ENCODE assay signal across 8 cellular contexts in genomic region chr10:73874267-73875138, GRCh38. TPM values are rescaled to one million over a fixed set of nuclear protein-coding genes. Genes with fewer than 3 reads are reported as not detected.
DNase-seq lines count a peak whose midpoint lies in the region; ATAC-seq, FAIRE-seq and TF ChIP-seq lines count a peak whose summit lies in the region.

Gene CAMK2G, minus strand, starts transcription at chr10:73874555. Its CDS starts 94 bp downstream, at chr10:73874461.

- H3K9me3 Mint-ChIP-seq in central memory CD8-positive, alpha-beta T cell, result no peaks in the 10 kb centered on the region

- peak within 1 kb of the TSS; percentile 41 to 71 for H3K4me3 ChIP-seq in kidney (ENCODE audit: low read length in 2 of 2)

- H3K36me3 ChIP-seq in kidney (ENCODE audit: control insufficient read depth in 1 of 2, insufficient read depth in 2 of 2, low read length in 2 of 2), result peaks cover 0 to 1% of the 10 kb centered on the region in 2 donors

- FAIRE-seq in kidney (lab: Jason Lieb, UNC), result no peak

- H3K4me1 ChIP-seq in kidney (ENCODE audit: control insufficient read depth in 1 of 2, insufficient read depth in 1 of 2, low read depth in 1 of 2, low read length in 2 of 2), result peaks cover 0 to 11% of the 10 kb centered on the region in 2 donors

- H3K4me3 Mint-ChIP-seq in central memory CD8-positive, alpha-beta T cell, result peak within 1 kb of the TSS; percentile 79

- H3K27me3 Mint-ChIP-seq in central memory CD8-positive, alpha-beta T cell, result no peaks in the 10 kb centered on the region

- peak within 1 kb of the TSS in 1 of 2 donors; percentile 51 for H3K9ac ChIP-seq in kidney (ENCODE audit: low read length in 2 of 2)

- DNase-seq in 8988T (peak; percentile 99), NCI-H446 (lab: John Stamatoyannopoulos, UW) (peak; percentile 10 to 72), kidney (peak; percentile 95)
- DNase-seq in central memory CD8-positive, alpha-beta T cell (ENCODE audit: low spot score in 2 of 2), result peak; percentile 66 to 67
- DNase-seq in stimulated activated CD4-positive, alpha-beta T cell treated with anti-CD3 and anti-CD28 coated beads, Interleukin-15, amount 100 ng/mL, for 24 hours, result peak; percentile 87

- intact Hi-C loops in kidney (cut with DNase I), result no loop called here

- H3K36me3 Mint-ChIP-seq in central memory CD8-positive, alpha-beta T cell (ENCODE audit: insufficient read depth), result peaks cover 22% of the 10 kb centered on the region

- ATAC-seq in GM18520 (IDR thresholded peaks at IDR 0.05; ENCODE audit: unreplicated experiment), result peak; percentile 71
- peak; percentile 84 for ATAC-seq in HG03045 (IDR thresholded peaks at IDR 0.05; ENCODE audit: unreplicated experiment)
- ATAC-seq in activated CD4-positive, CD25-positive, alpha-beta regulatory T cell treated with anti-CD3 and anti-CD28 coated beads, Interleukin-2, amount 50 U/mL, for 24 hours, result peak; percentile 85 to 89
- peak; percentile 76 for ATAC-seq in central memory CD8-positive, alpha-beta T cell (replicated peaks; ENCODE audit: extremely low read depth, poor library complexity, severe bottlenecking)

- peaks cover 53% of the 10 kb centered on the region for H3K4me1 Mint-ChIP-seq in central memory CD8-positive, alpha-beta T cell

- TF ChIP-seq CTCF in kidney (IDR thresholded peaks at IDR 0.05; ENCODE audit: borderline replicate concordance, extremely low read depth, insufficient read depth), result no peak

- no peaks in the 10 kb centered on the region for H3K9me3 ChIP-seq in kidney (ENCODE audit: control insufficient read depth in 1 of 2, low read length in 2 of 2)

- peak within 1 kb of the TSS; percentile 59 for H3K27ac Mint-ChIP-seq in central memory CD8-positive, alpha-beta T cell (ENCODE audit: low read depth)

- H3K27ac ChIP-seq in kidney (ENCODE audit: low read depth in 2 of 2, low read length in 2 of 2), result peak within 1 kb of the TSS in 1 of 2 donors; percentile 32

RNA-seq across cellular contexts. Expression of gene CAMK2G, which starts in this region (rescaled TPM):
- total RNA-seq in kidney, result 29.1 TPM
- 21.0 TPM for polyA plus RNA-seq in kidney (ENCODE audit: insufficient read depth, low read depth, low replicate concordance)

Comparison
In these comparisons a context has a peak if more than half of its experiments do, and no peak if none do; other contexts are left out.
1. DNase-seq: peak in every context shown above with its lines; median percentile 99 in 8988T; 95 in kidney; 87 in stimulated activated CD4-positive, alpha-beta T cell treated with anti-CD3 and anti-CD28 coated beads, Interleukin-15, amount 100 ng/mL, for 24 hours; 66 in central memory CD8-positive, alpha-beta T cell; 41 in NCI-H446.